In genomic region chr21:31677047-31677446, GRCh38 we compare ENCODE assay signal across 25 cellular contexts. TPM values are rescaled to one million over a fixed set of nuclear protein-coding genes. Genes with fewer than 3 reads are reported as not detected.
A peak's percentile ranks its signal among the peaks of the same experiment; 100 is the strongest.
DNase-seq lines count a peak whose midpoint lies in the region; ATAC-seq, FAIRE-seq and TF ChIP-seq lines count a peak whose summit lies in the region.
"Had no signal": no experiment of that assay in that cellular context is flagged by ENCODE, and none has a peak within 500 bp of the region (broad histone marks: within the 10 kb centered on the region; RNA-seq: fewer than 3 reads in every experiment).

No MANE protein-coding gene starts in this region.

- in situ Hi-C loops in HepG2 (cut with HindIII; ENCODE audit: extremely low pct_ligation_motif_present, low pct_unique_long_range_greater_than_20kb) = no loop called here

- H3K79me1 ChIP-seq in H1 (ENCODE audit: low read depth, low read length) = no peaks in the 10 kb centered on the region

- 99% methylated on average over 3 of the region's 3 CpGs for WGBS in HepG2 (ENCODE audit: low lambda C conversion rate)
- WGBS in right lobe of liver (ENCODE audit: insufficient coverage, low coverage, low lambda C conversion rate, missing lambda C conversion rate) = 95% methylated on average over 3 of the region's 3 CpGs
- 98% methylated on average over 3 of the region's 3 CpGs; no CpG with 5 or more reads in 1 of the 2 experiments for WGBS in H1 (ENCODE audit: extremely low coverage in 1 of 2, insufficient coverage in 1 of 2, insufficient read length in 1 of 2, insufficient replicate concordance in 2 of 2, low coverage in 1 of 2, low lambda C conversion rate in 2 of 2, missing lambda C conversion rate in 1 of 2), 2 experiments
- whole genome bisulfite sequencing in ovary, 3 donors = 98% methylated on average over 3 of the region's 3 CpGs

- H3K27ac ChIP-seq in HepG2 (ENCODE audit: extremely low read length, insufficient read depth, low read length) (no peak overlapping the region), right lobe of liver (no peak overlapping the region), Karpas-422 (ENCODE audit: low read length) (0 out of 2 replicates have a peak overlapping the region, but pooled peaks have one; percentile 25), H1 (ENCODE audit: low read depth, low read length) (no peak overlapping the region), ovary (no peak overlapping the region)
- H3K27ac ChIP-seq: 22Rv1, A549, BLaER1 had no signal

- H3K23me2 ChIP-seq in H1 (ENCODE audit: low read depth, low read length) = no peaks in the 10 kb centered on the region

- H3K9ac ChIP-seq in HepG2 (ENCODE audit: insufficient read depth, low read depth, low read length) = no peak overlapping the region
- no peak overlapping the region for H3K9ac ChIP-seq in Karpas-422 (ENCODE audit: low read length)
- H3K9ac ChIP-seq in H1 (replicated peaks in 1 of 4; ENCODE audit: extremely low read depth in 1 of 4, low read depth in 3 of 4, low read length in 3 of 4) = no peak overlapping the region
- H3K9ac ChIP-seq: BLaER1 had no signal

- intact Hi-C loops in HepG2 (cut with micrococcal nuclease; ENCODE audit: unreplicated experiment) = no loop called here
- intact Hi-C loops in right lobe of liver (cut with DNase I) = no loop called here
- intact Hi-C loops in ovary (cut with DNase I) = no loop called here

- TF ChIP-seq POLR2A in HepG2 (IDR thresholded peaks at IDR 0.05; ENCODE audit: insufficient read depth in 1 of 2, low read depth in 2 of 2, low read length in 2 of 2) (no peak), right lobe of liver (IDR thresholded peaks at IDR 0.05) (no peak), H1 (IDR thresholded peaks at IDR 0.05; ENCODE audit: control extremely low read depth in 1 of 2, low read depth in 2 of 2, low read length in 2 of 2) (no peak), ovary (IDR thresholded peaks at IDR 0.05) (no peak)

- TF ChIP-seq EP300 in HepG2 (IDR thresholded peaks at IDR 0.05; ENCODE audit: low read depth in 2 of 2, low read length in 2 of 2) (no peak), HepG2 (CRISPR knock-in tag; IDR thresholded peaks at IDR 0.05; ENCODE audit: borderline replicate concordance) (no peak), H1 (IDR thresholded peaks at IDR 0.05; ENCODE audit: borderline replicate concordance in 1 of 2, low read depth in 2 of 2, low read length in 2 of 2) (no peak), ovary (IDR thresholded peaks at IDR 0.05) (no peak)

- ATAC-seq in HepG2 = no peak
- no peak for ATAC-seq in right lobe of liver
- ATAC-seq: A549 had no signal

- TF ChIP-seq RAD21 in HepG2 (CRISPR knock-in tag; IDR thresholded peaks at IDR 0.05) (no peak), H1 (IDR thresholded peaks at IDR 0.05 in 1 of 2, conservative IDR thresholded peaks at IDR 0.05 in 1 of 2; ENCODE audit: low read depth in 2 of 2, low read length in 2 of 2) (no peak)

- H3K9me3 ChIP-seq in HepG2 (ENCODE audit: low read length) (no peaks in the 10 kb centered on the region), right lobe of liver (no peaks in the 10 kb centered on the region), Karpas-422 (ENCODE audit: low read length) (no peaks in the 10 kb centered on the region), H1 (ENCODE audit: insufficient read depth in 2 of 2, low read depth in 1 of 2, low read length in 1 of 2) (no peaks in the 10 kb centered on the region), ovary (no peaks in the 10 kb centered on the region)
- H3K9me3 ChIP-seq: A549, BE2C, BLaER1, Caco-2 had no signal

- H3K9me2 ChIP-seq in Karpas-422 (replicated peaks; ENCODE audit: insufficient read depth, low read length) = no peaks in the 10 kb centered on the region

- H4K5ac ChIP-seq in H1 (ENCODE audit: insufficient read length, low read depth, low read length) = no peak overlapping the region

- no TSS peak for BruUV-seq in HepG2 (replicated peaks; lab: Mats Ljungman, UMichigan)

- H3K79me2 ChIP-seq in HepG2 (ENCODE audit: insufficient read depth, low read length) = no peaks in the 10 kb centered on the region
- H3K79me2 ChIP-seq in Karpas-422 (ENCODE audit: low read length) = peaks cover 22% of the 10 kb centered on the region
- no peaks in the 10 kb centered on the region for H3K79me2 ChIP-seq in H1 (ENCODE audit: control insufficient read depth in 1 of 2, insufficient read depth in 2 of 2, low read length in 2 of 2)

- no peak for DNase-seq in HepG2 (ENCODE audit: low spot score)
- DNase-seq in right lobe of liver = no peak
- no peak for DNase-seq in Karpas-422
- no peak for DNase-seq in H1 (ENCODE audit: low read depth in 1 of 2, low spot score in 2 of 2)
- DNase-seq in urothelium cell line (ENCODE audit: low spot score) = no peak
- no peak for DNase-seq in activated effector memory CD4-positive, alpha-beta T cell treated with Interleukin-2 at 50 U/mL for 16 hours
- DNase-seq in ovary = no peak
- DNase-seq in COLO668 (lab: John Stamatoyannopoulos, UW; ENCODE audit: unreplicated experiment) = no peak
- DNase-seq: AML-193; BE2C; C1 segment of cervical spinal cord; Caco-2; Calu3; CD4-positive, alpha-beta memory T cell; CD4-positive, CD25-positive, alpha-beta regulatory T cell; CD8-positive, alpha-beta memory T cell; DMS79 treated with DMSO at 0.1 percent for 48 hours; GF-D8 had no signal

- H3K4ac ChIP-seq in H1 (replicated peaks; ENCODE audit: insufficient read length, low read depth, low read length) = no peak overlapping the region

- H2AFZ ChIP-seq in HepG2 (ENCODE audit: low read length) (no peak overlapping the region), Karpas-422 (ENCODE audit: low read length) (no peak overlapping the region), H1 (ENCODE audit: low read length) (no peak overlapping the region)

- no peak overlapping the region for H2AK5ac ChIP-seq in H1 (ENCODE audit: low read depth, low read length)

- H2BK120ac ChIP-seq in H1 (replicated peaks; ENCODE audit: low read depth, low read length) = no peak overlapping the region

- H3K4me2 ChIP-seq in HepG2 (ENCODE audit: low read depth, low read length) (no peak overlapping the region), Karpas-422 (ENCODE audit: low read depth, low read length, poor library complexity, severe bottlenecking) (no peak overlapping the region), H1 (ENCODE audit: insufficient read depth in 1 of 2, low read depth in 2 of 2, low read length in 2 of 2) (no peak overlapping the region)
- H3K4me2 ChIP-seq: A549, BLaER1 had no signal

- H4K8ac ChIP-seq in H1 (ENCODE audit: extremely low read depth, insufficient read depth, low read length) = no peak overlapping the region

- no peak overlapping the region for H2BK15ac ChIP-seq in H1 (ENCODE audit: low read length)

- POLR2A ChIA-PET in HepG2 (lab: Yijun Ruan, JAX) (no interaction called here), H1 (lab: Charles Lee; ENCODE audit: partially characterized antibody) (interaction anchor here (1.3 to 1.9 kb wide), 2 partner anchors 12 to 19 kb away, joined by 3 to 5 read pairs; no protein-coding TSS in a partner anchor)

- no peak overlapping the region for H3K23ac ChIP-seq in H1 (ENCODE audit: insufficient read length)

- H3K36me3 ChIP-seq in HepG2 (replicated peaks in 1 of 2; ENCODE audit: control insufficient read depth in 1 of 2, insufficient read depth in 2 of 2, low read length in 2 of 2) = peaks cover 2 to 29% of the 10 kb centered on the region in 2 experiments
- H3K36me3 ChIP-seq in right lobe of liver = peaks cover 0 to 9% (median 0%) of the 10 kb centered on the region in 4 donors
- peaks cover 46% of the 10 kb centered on the region for H3K36me3 ChIP-seq in Karpas-422 (ENCODE audit: insufficient read depth, low read length)
- H3K36me3 ChIP-seq in H1 (ENCODE audit: control insufficient read depth in 2 of 4, insufficient read depth in 4 of 4, low read length in 3 of 4) = peaks cover 0 to 37% (median 2%) of the 10 kb centered on the region in 4 experiments; a peak in 3 of 8 replicates
- H3K36me3 ChIP-seq in ovary = no peaks in the 10 kb centered on the region

- H4K91ac ChIP-seq in H1 (replicated peaks; ENCODE audit: insufficient read length, low read length) = no peak overlapping the region

- H3K4me3 ChIP-seq in HepG2 (replicated peaks in 1 of 3; ENCODE audit: insufficient read depth in 1 of 3, low read depth in 2 of 3, low read length in 3 of 3) (no peak overlapping the region), right lobe of liver (no peak overlapping the region), Karpas-422 (ENCODE audit: low read length) (no peak overlapping the region), H1 (ENCODE audit: extremely low read depth in 1 of 4, insufficient read depth in 2 of 4, low read depth in 3 of 4, low read length in 4 of 4) (no peak overlapping the region), ovary (no peak overlapping the region)
- H3K4me3 ChIP-seq: A549, BLaER1 had no signal

- no peak overlapping the region for H2BK20ac ChIP-seq in H1 (ENCODE audit: low read length)

- FAIRE-seq in HepG2 (lab: Jason Lieb, UNC) = no peak
- no peak for FAIRE-seq in H1 (lab: Jason Lieb, UNC)
- peak; percentile 27 for FAIRE-seq in urothelium cell line (lab: Jason Lieb, UNC)
- FAIRE-seq: A549, D721Med, G401.6, GM12892, GM18507 had no signal

- H3K56ac ChIP-seq in H1 (replicated peaks; ENCODE audit: insufficient read length, low read depth, low read length) = no peak overlapping the region

- H3K27me3 ChIP-seq in HepG2 (ENCODE audit: control insufficient read depth in 1 of 2, insufficient read depth in 2 of 2, low read length in 2 of 2) = no peaks in the 10 kb centered on the region
- no peaks in the 10 kb centered on the region for H3K27me3 ChIP-seq in right lobe of liver
- no peaks in the 10 kb centered on the region for H3K27me3 ChIP-seq in Karpas-422 (ENCODE audit: low read length)
- no peaks in the 10 kb centered on the region for H3K27me3 ChIP-seq in H1 (replicated peaks in 1 of 4; ENCODE audit: control insufficient read depth in 3 of 4, extremely low read depth in 1 of 4, insufficient read depth in 3 of 4, low read length in 3 of 4)
- H3K27me3 ChIP-seq in ovary = no peaks in the 10 kb centered on the region
- H3K27me3 ChIP-seq: BE2C, BLaER1 had no signal

- H4K20me1 ChIP-seq in HepG2 (ENCODE audit: insufficient read depth, low read length) (no peaks in the 10 kb centered on the region; the same call in 1 of the 2 replicates), Karpas-422 (ENCODE audit: insufficient read depth, low read depth, low read length) (no peaks in the 10 kb centered on the region), H1 (replicated peaks in 1 of 2; ENCODE audit: control insufficient read depth in 1 of 2, insufficient read depth in 2 of 2, low read length in 2 of 2) (peaks cover 0 to 2% of the 10 kb centered on the region in 2 experiments)

- CTCF ChIA-PET in HepG2 (lab: Yijun Ruan, JAX; ENCODE audit: low intra/inter-chr PET ratio, low total read pairs) = no interaction called here
- CTCF ChIA-PET in H1 (lab: Charles Lee; ENCODE audit: partially characterized antibody) = no interaction called here

- H2BK12ac ChIP-seq in H1 (ENCODE audit: low read depth, low read length) = no peak overlapping the region

- no peak overlapping the region for H3K14ac ChIP-seq in H1 (ENCODE audit: insufficient read length)

- TF ChIP-seq CTCF in HepG2 (CRISPR knock-in tag; IDR thresholded peaks at IDR 0.05) (no peak), right lobe of liver (IDR thresholded peaks at IDR 0.05) (no peak), H1 (IDR thresholded peaks at IDR 0.05; ENCODE audit: control extremely low read depth in 1 of 3, insufficient read depth in 1 of 3, low read depth in 1 of 3, low read length in 3 of 3) (no peak), ovary (IDR thresholded peaks at IDR 0.05) (no peak)

- no peak overlapping the region for H3K18ac ChIP-seq in H1 (ENCODE audit: extremely low read depth, low read length)

- H2BK5ac ChIP-seq in H1 (ENCODE audit: low read depth, low read length) = no peak overlapping the region

- H3K4me1 ChIP-seq in HepG2 (ENCODE audit: insufficient read depth, low read length) = no peaks in the 10 kb centered on the region
- H3K4me1 ChIP-seq in right lobe of liver = no peaks in the 10 kb centered on the region
- H3K4me1 ChIP-seq in Karpas-422 (ENCODE audit: low read length) = peaks cover 35% of the 10 kb centered on the region
- H3K4me1 ChIP-seq in H1 (replicated peaks in 1 of 4; ENCODE audit: control insufficient read depth in 3 of 4, insufficient read depth in 4 of 4, low read length in 3 of 4) = no peaks in the 10 kb centered on the region; a peak in 1 of 7 replicates
- no peaks in the 10 kb centered on the region for H3K4me1 ChIP-seq in ovary (ENCODE audit: insufficient read depth)
- H3K4me1 ChIP-seq: A549, BE2C, BLaER1, Caco-2 had no signal

RNA-seq across cellular contexts. Expression of gene SOD1, which starts 17.6 kb away (rescaled TPM):
- 537 and 796 TPM in 2 replicates for total RNA-seq in HepG2 (2016; rRNA removed; fragmentation: Illumina TruSeq; extraction: Trizol)
- 111 and 115 TPM in 2 replicates for total RNA-seq in HepG2 (2016; cell fraction: cytosol; rRNA removed; fragmentation: Illumina TruSeq; extraction: Trizol; ENCODE audit: low read depth)
- total RNA-seq in HepG2 (2016; cell fraction: insoluble cytoplasmic fraction; rRNA removed; fragmentation: Illumina TruSeq; extraction: Trizol) = 560 and 812 TPM in 2 replicates
- total RNA-seq in HepG2 (2016; cell fraction: membrane; rRNA removed; fragmentation: Illumina TruSeq; extraction: Trizol) = 188 and 193 TPM in 2 replicates
- total RNA-seq in HepG2 (2016; cell fraction: nucleus; rRNA removed; fragmentation: Illumina TruSeq; extraction: Trizol) = 192 and 198 TPM in 2 replicates
- 220 and 317 TPM in 2 replicates for polyA plus RNA-seq in HepG2 (2011; rRNA removed)
- 351 and 366 TPM in 2 replicates for polyA plus RNA-seq in HepG2 (2011; cell fraction: cytosol; rRNA removed)
- polyA plus RNA-seq in HepG2 (2011; cell fraction: nucleus; rRNA removed) = 86.6 and 92.5 TPM in 2 replicates
- polyA plus RNA-seq in HepG2 (2012) = 298 and 405 TPM in 2 replicates
- polyA plus RNA-seq in HepG2 (2016; cell fraction: cytosol; fragmentation: Illumina TruSeq; extraction: Trizol; ENCODE audit: low read depth) = 103 and 124 TPM in 2 replicates
- 763 and 855 TPM in 2 replicates for polyA plus RNA-seq in HepG2 (2016; cell fraction: insoluble cytoplasmic fraction; fragmentation: Illumina TruSeq; extraction: Trizol; ENCODE audit: low read depth)
- polyA plus RNA-seq in HepG2 (2016; cell fraction: membrane; fragmentation: Illumina TruSeq; extraction: Trizol; ENCODE audit: low read depth) = 153 and 169 TPM in 2 replicates
- 306 and 314 TPM in 2 replicates for polyA plus RNA-seq in HepG2 (2016; cell fraction: nucleus; fragmentation: Illumina TruSeq; extraction: Trizol; ENCODE audit: insufficient read depth, low read depth)
- 81.8 and 102 TPM in 2 replicates for polyA minus RNA-seq in HepG2 (2011; rRNA and poly(A)+ RNA removed; ENCODE audit: low replicate concordance)
- polyA minus RNA-seq in HepG2 (2011; cell fraction: cytosol; rRNA and poly(A)+ RNA removed) = 290 and 341 TPM in 2 replicates
- polyA minus RNA-seq in HepG2 (2011; cell fraction: nucleus; rRNA and poly(A)+ RNA removed) = 57.2 and 63.5 TPM in 2 replicates
- 1,000 to 10,000 TPM in 1 of 6 experiments, 100 to 1,000 TPM in 5; 398 to 1,176 (median 518) TPM for total RNA-seq in right lobe of liver
- 275 and 350 TPM in 2 replicates for total RNA-seq in Karpas-422 (2014; rRNA removed; shearing (Covaris generic); ENCODE audit: low replicate concordance)
- 192 and 202 TPM in 2 replicates for total RNA-seq in H1 (2021; fragmentation: NEBNext Ultra II Directional; extraction: Animal tissue kit (Norgen Biotek cat#: 25700))
- polyA plus RNA-seq in H1 (2011; rRNA removed) = 168 and 226 TPM in 2 replicates
- polyA plus RNA-seq in H1 (2011; cell fraction: cytosol; rRNA removed) = 292 TPM
- 46.3 TPM for polyA plus RNA-seq in H1 (2011; cell fraction: nucleus; rRNA removed)
- 226 to 357 TPM (median 259 TPM) in 4 replicates for polyA plus RNA-seq in H1 (2012, experiment 1 of 2)
- 86.4 TPM for polyA plus RNA-seq in H1 (2012, experiment 2 of 2)
- 216 TPM for polyA plus RNA-seq in H1 (2013, experiment 1 of 2)
- 218 TPM for polyA plus RNA-seq in H1 (2013, experiment 2 of 2)
- 66.3 and 67.6 TPM in 2 replicates for polyA minus RNA-seq in H1 (2011; rRNA and poly(A)+ RNA removed)
- 221 TPM for polyA minus RNA-seq in H1 (2011; cell fraction: cytosol; rRNA and poly(A)+ RNA removed)
- 34.9 TPM for polyA minus RNA-seq in H1 (2011; cell fraction: nucleus; rRNA and poly(A)+ RNA removed)
- total RNA-seq in ovary = 100 to 1,000 TPM; 175 to 321 (median 236) TPM
- polyA plus RNA-seq in ovary = 100 to 1,000 TPM; 373 to 451 TPM

RNA-seq across cellular contexts. Expression of gene SCAF4, which starts 54.9 kb away (rescaled TPM):
- total RNA-seq in HepG2 (2016; rRNA removed; fragmentation: Illumina TruSeq; extraction: Trizol) (7.8 and 9.1 TPM in 2 replicates), right lobe of liver (10 to 100 TPM; 10.1 to 18.5 (median 13.7) TPM), ovary (10 to 100 TPM; 12.2 to 41.7 (median 29.1) TPM)
- total RNA-seq in HepG2 (2016; cell fraction: cytosol; rRNA removed; fragmentation: Illumina TruSeq; extraction: Trizol; ENCODE audit: low read depth) = 11.3 and 15.0 TPM in 2 replicates
- total RNA-seq in HepG2 (2016; cell fraction: insoluble cytoplasmic fraction; rRNA removed; fragmentation: Illumina TruSeq; extraction: Trizol) = 6.5 and 9.5 TPM in 2 replicates
- 5.5 and 5.8 TPM in 2 replicates for total RNA-seq in HepG2 (2016; cell fraction: membrane; rRNA removed; fragmentation: Illumina TruSeq; extraction: Trizol)
- 31.8 and 33.5 TPM in 2 replicates for total RNA-seq in HepG2 (2016; cell fraction: nucleus; rRNA removed; fragmentation: Illumina TruSeq; extraction: Trizol)
- polyA plus RNA-seq in HepG2 (2011; rRNA removed) (11.1 and 11.5 TPM in 2 replicates), H1 (2011; rRNA removed) (28.9 and 38.4 TPM in 2 replicates), ovary (10 to 100 TPM; 14.6 to 26.6 TPM)
- 3.4 and 4.2 TPM in 2 replicates for polyA plus RNA-seq in HepG2 (2011; cell fraction: cytosol; rRNA removed)
- 41.8 and 44.1 TPM in 2 replicates for polyA plus RNA-seq in HepG2 (2011; cell fraction: nucleus; rRNA removed)
- 22.5 and 23.1 TPM in 2 replicates for polyA plus RNA-seq in HepG2 (2012)
- polyA plus RNA-seq in HepG2 (2016; cell fraction: cytosol; fragmentation: Illumina TruSeq; extraction: Trizol; ENCODE audit: low read depth) = 0.96 and 1.1 TPM in 2 replicates
- polyA plus RNA-seq in HepG2 (2016; cell fraction: insoluble cytoplasmic fraction; fragmentation: Illumina TruSeq; extraction: Trizol; ENCODE audit: low read depth) = 16.6 and 22.3 TPM in 2 replicates
- polyA plus RNA-seq in HepG2 (2016; cell fraction: membrane; fragmentation: Illumina TruSeq; extraction: Trizol; ENCODE audit: low read depth) = 2.3 and 2.9 TPM in 2 replicates
- polyA plus RNA-seq in HepG2 (2016; cell fraction: nucleus; fragmentation: Illumina TruSeq; extraction: Trizol; ENCODE audit: insufficient read depth, low read depth) = 55.4 and 57.4 TPM in 2 replicates
- 15.5 and 17.2 TPM in 2 replicates for polyA minus RNA-seq in HepG2 (2011; rRNA and poly(A)+ RNA removed; ENCODE audit: low replicate concordance)
- polyA minus RNA-seq in HepG2 (2011; cell fraction: cytosol; rRNA and poly(A)+ RNA removed) = 8.9 and 9.3 TPM in 2 replicates
- 113 and 114 TPM in 2 replicates for polyA minus RNA-seq in HepG2 (2011; cell fraction: nucleus; rRNA and poly(A)+ RNA removed)
- total RNA-seq in Karpas-422 (2014; rRNA removed; shearing (Covaris generic); ENCODE audit: low replicate concordance) = 27.2 and 52.8 TPM in 2 replicates
- 55.1 and 56.8 TPM in 2 replicates for total RNA-seq in H1 (2021; fragmentation: NEBNext Ultra II Directional; extraction: Animal tissue kit (Norgen Biotek cat#: 25700))
- 24.4 TPM for polyA plus RNA-seq in H1 (2011; cell fraction: cytosol; rRNA removed)
- 62.9 TPM for polyA plus RNA-seq in H1 (2011; cell fraction: nucleus; rRNA removed)
- polyA plus RNA-seq in H1 (2012, experiment 1 of 2) = 39.5 to 45.9 TPM (median 42.1 TPM) in 4 replicates
- 16.1 TPM for polyA plus RNA-seq in H1 (2012, experiment 2 of 2)
- 42.7 TPM for polyA plus RNA-seq in H1 (2013, experiment 1 of 2)
- polyA plus RNA-seq in H1 (2013, experiment 2 of 2) = 37.1 TPM
- 37.2 and 43.3 TPM in 2 replicates for polyA minus RNA-seq in H1 (2011; rRNA and poly(A)+ RNA removed)
- 25.5 TPM for polyA minus RNA-seq in H1 (2011; cell fraction: cytosol; rRNA and poly(A)+ RNA removed)
- 126 TPM for polyA minus RNA-seq in H1 (2011; cell fraction: nucleus; rRNA and poly(A)+ RNA removed)

Comparison
In these comparisons a context has a peak if more than half of its experiments do, and no peak if none do; other contexts are left out.
1. Of the 41 proteins assayed by ChIP-seq in both HepG2 and H1: peak only in HepG2: none; only in H1: POLR2AphosphoS5; in both: none; in neither: 40.